12 cellular contexts compared by ENCODE assay signal in genomic region chr17:35214631-35215273, GRCh38. TPM values are rescaled to one million over a fixed set of nuclear protein-coding genes. Genes with fewer than 3 reads are reported as not detected.
DNase-seq lines count a peak whose midpoint lies in the region; ATAC-seq and TF ChIP-seq lines count a peak whose summit lies in the region.
"Had no signal": no experiment of that assay in that cellular context is flagged by ENCODE, and none has a peak within 500 bp of the region (broad histone marks: within the 10 kb centered on the region; RNA-seq: fewer than 3 reads in every experiment).

No MANE protein-coding gene starts in this region.

- no peaks in the 10 kb centered on the region for H3K27me3 ChIP-seq in heart left ventricle
- no peaks in the 10 kb centered on the region for H3K27me3 ChIP-seq in left lung
- no peaks in the 10 kb centered on the region for H3K27me3 ChIP-seq in suprapubic skin
- H3K27me3 ChIP-seq in gastroesophageal sphincter, result peaks cover 27% of the 10 kb centered on the region

- TF ChIP-seq POLR2A in heart left ventricle (IDR thresholded peaks at IDR 0.05) (no peak), suprapubic skin (IDR thresholded peaks at IDR 0.05) (no peak), gastroesophageal sphincter (IDR thresholded peaks at IDR 0.05) (no peak)

- 50 to 62% (median 55%) methylated on average over 5 of the region's 5 CpGs for WGBS in heart left ventricle, 4 donors
- 62% methylated on average over 5 of the region's 5 CpGs for WGBS in suprapubic skin
- WGBS in gastroesophageal sphincter (ENCODE audit: low coverage in 1 of 2), 2 donors, result 49 to 63% methylated on average over 3 to 4 of the region's 5 CpGs

- TF ChIP-seq EP300 in suprapubic skin (IDR thresholded peaks at IDR 0.05), result no peak
- no peak for TF ChIP-seq EP300 in gastroesophageal sphincter (IDR thresholded peaks at IDR 0.05)

- no peak for DNase-seq in heart left ventricle
- no peak for DNase-seq in cardiac septum (ENCODE audit: low spot score)
- DNase-seq in activated T-cell treated with anti-CD3 and anti-CD28 coated beads, Interleukin-2, amount 50 U/mL, for 1 hour, result peak; percentile 62
- DNase-seq in left lung, result no peak
- no peak for DNase-seq in suprapubic skin (ENCODE audit: low spot score in 2 of 2)
- no peak for DNase-seq in islet precursor cell
- no peak for DNase-seq in midbrain (lab: John Stamatoyannopoulos, UW)
- DNase-seq: GDM1, NCI-H187 treated with DMSO at 0.1 percent for 48 hours, RPMI8226 had no signal

- H3K9me3 ChIP-seq in heart left ventricle (no peaks in the 10 kb centered on the region), left lung (no peaks in the 10 kb centered on the region), suprapubic skin (no peaks in the 10 kb centered on the region), gastroesophageal sphincter (no peaks in the 10 kb centered on the region)

- ATAC-seq in heart left ventricle (peak in 1 of 4 donors; percentile 52), left lung (peak; percentile 18), gastroesophageal sphincter (no peak)

- intact Hi-C loops in heart left ventricle (cut with DNase I) (loop anchor here in 1 of 10 donors (10.0 kb wide), 1 partner anchor 60 kb away; no protein-coding TSS in a partner anchor), cardiac septum (cut with DNase I) (no loop called here), left lung (cut with DNase I) (no loop called here)

- H3K4me3 ChIP-seq in heart left ventricle (no peak overlapping the region), left lung (no peak overlapping the region), suprapubic skin (no peak overlapping the region), gastroesophageal sphincter (no peak overlapping the region)

- TF ChIP-seq CTCF in heart left ventricle (IDR thresholded peaks at IDR 0.05) (no peak), left lung (IDR thresholded peaks at IDR 0.05) (no peak), suprapubic skin (IDR thresholded peaks at IDR 0.05) (no peak), gastroesophageal sphincter (IDR thresholded peaks at IDR 0.05) (no peak)

- peak overlapping the region in 9 of 12 donors; percentile 26 to 78 (median 62) for H3K27ac ChIP-seq in heart left ventricle
- H3K27ac ChIP-seq in left lung, result peak overlapping the region in 1 of 2 donors; percentile 55
- H3K27ac ChIP-seq in suprapubic skin, result peak overlapping the region; percentile 53
- H3K27ac ChIP-seq in gastroesophageal sphincter, result peak overlapping the region in 2 of 4 donors; percentile 15 to 24

- no peaks in the 10 kb centered on the region for H3K36me3 ChIP-seq in heart left ventricle
- H3K36me3 ChIP-seq in left lung, result no peaks in the 10 kb centered on the region
- no peaks in the 10 kb centered on the region for H3K36me3 ChIP-seq in suprapubic skin
- H3K36me3 ChIP-seq in gastroesophageal sphincter, result no peaks in the 10 kb centered on the region

- H3K4me1 ChIP-seq in heart left ventricle (peaks cover 0 to 59% (median 12%) of the 10 kb centered on the region in 12 donors), left lung (peaks cover 0 to 25% of the 10 kb centered on the region in 2 donors), suprapubic skin (no peaks in the 10 kb centered on the region), gastroesophageal sphincter (no peaks in the 10 kb centered on the region)

RNA-seq across cellular contexts. Expression of gene SLC35G3, which starts 20.6 kb away (rescaled TPM):
- total RNA-seq in heart left ventricle, result not detected
- not detected for polyA plus RNA-seq in heart left ventricle
- not detected for total RNA-seq in cardiac septum
- not detected for total RNA-seq in left lung
- total RNA-seq in suprapubic skin, result not detected
- not detected for total RNA-seq in gastroesophageal sphincter
- total RNA-seq: mononuclear cell had no signal

RNA-seq across cellular contexts. Expression of gene SLFN5, which starts 28.1 kb away (rescaled TPM):
- total RNA-seq in heart left ventricle, result 10 to 100 TPM; 12.4 to 41.4 (median 15.0) TPM
- 1 to 10 TPM; 3.0 to 3.8 TPM for polyA plus RNA-seq in heart left ventricle
- 13.8 TPM for total RNA-seq in cardiac septum
- 10 to 100 TPM; 51.3 to 67.5 TPM for total RNA-seq in left lung
- total RNA-seq in suprapubic skin, result 10 to 100 TPM in 2 of 4 donors, 1 to 10 TPM in 2; 4.9 to 17.9 (median 9.1) TPM
- total RNA-seq in gastroesophageal sphincter, result 10 to 100 TPM; 23.5 to 51.2 (median 31.1) TPM
